ENCODE assay signal across 9 cellular contexts in genomic region chr12:68786929-68787328, GRCh38. TPM values are rescaled to one million over a fixed set of nuclear protein-coding genes. Genes with fewer than 3 reads are reported as not detected.
DNase-seq lines count a peak whose midpoint lies in the region; ATAC-seq and TF ChIP-seq lines count a peak whose summit lies in the region.
"Had no signal": no experiment of that assay in that cellular context is flagged by ENCODE, and none has a peak within 500 bp of the region (broad histone marks: within the 10 kb centered on the region; RNA-seq: fewer than 3 reads in every experiment).

No MANE protein-coding gene starts in this region.

- no peak overlapping the region for H2BK20ac ChIP-seq in H9 (ENCODE audit: low read depth, low read length, poor library complexity, severe bottlenecking)

- TF ChIP-seq POLR2A in erythroblast (IDR thresholded peaks at IDR 0.05; ENCODE audit: low read length), result no peak
- no peak for TF ChIP-seq POLR2A in stomach (IDR thresholded peaks at IDR 0.05)

- H3K9me2 ChIP-seq in PC-3 (replicated peaks; ENCODE audit: low read length), result no peaks in the 10 kb centered on the region

- H3K36me3 Mint-ChIP-seq in H9 (ENCODE audit: insufficient read depth in 1 of 3, low read depth in 3 of 3), result no peaks in the 10 kb centered on the region

- no peak overlapping the region for H2BK120ac ChIP-seq in H9 (ENCODE audit: low read depth, low read length, poor library complexity, severe bottlenecking)

- H2BK15ac ChIP-seq in H9 (ENCODE audit: low read depth, low read length), result no peak overlapping the region

- H4K20me1 ChIP-seq in H9 (ENCODE audit: control insufficient read depth, insufficient read depth, insufficient read length) (no peaks in the 10 kb centered on the region), PC-3 (ENCODE audit: low read length) (no peaks in the 10 kb centered on the region)

- H3K4me1 Mint-ChIP-seq in H9, result peaks cover 4 to 9% of the 10 kb centered on the region in 2 experiments; a peak in 3 of 4 replicates

- H3T11ph ChIP-seq in H9 (ENCODE audit: low read length), result no peak overlapping the region

- H3K23me2 ChIP-seq in H9 (ENCODE audit: insufficient read length, low read depth, low read length, poor library complexity, severe bottlenecking), result no peaks in the 10 kb centered on the region

- H3F3A ChIP-seq in PC-3 (ENCODE audit: low read length, unreplicated experiment), result no peaks in the 10 kb centered on the region

- H4K8ac ChIP-seq in H9 (replicated peaks; ENCODE audit: insufficient read length, low read depth, low read length), result no peak overlapping the region

- no peak overlapping the region for H3K23ac ChIP-seq in H9 (ENCODE audit: insufficient read length, low read depth, low read length)

- no peak overlapping the region for H3K4me3 Mint-ChIP-seq in H9

- CTCF ChIA-PET in PC-3 (lab: Charles Lee), result no interaction called here

- H3K4me3 ChIP-seq in PC-3 (ENCODE audit: low read length) (no peak overlapping the region), stomach (no peak overlapping the region)

- no peak overlapping the region for H2BK12ac ChIP-seq in H9 (ENCODE audit: insufficient read length, low read depth, low read length)

- H3K9ac ChIP-seq in H9 (ENCODE audit: extremely low read depth, insufficient read length, low read length) (no peak overlapping the region), PC-3 (ENCODE audit: low read length) (no peak overlapping the region)

- H2AFZ ChIP-seq in H9 (ENCODE audit: low read length), result no peak overlapping the region
- no peak overlapping the region for H2AFZ ChIP-seq in PC-3 (ENCODE audit: low read length)

- no peaks in the 10 kb centered on the region for H3K9me3 Mint-ChIP-seq in H9

- H3K27ac ChIP-seq in H9 (ENCODE audit: insufficient read length, low read depth, low read length), result no peak overlapping the region
- no peak overlapping the region for H3K27ac ChIP-seq in PC-3 (ENCODE audit: low read length)
- H3K27ac ChIP-seq in stomach, result peak overlapping the region in 4 of 5 donors; percentile 32 to 83 (median 58)

- no peak overlapping the region for H3K4ac ChIP-seq in H9 (ENCODE audit: low read depth, low read length)

- no peak overlapping the region for H3K56ac ChIP-seq in H9 (ENCODE audit: insufficient read length, low read depth, low read length)

- intact Hi-C loops in PC-3 (cut with micrococcal nuclease) (no loop called here), stomach (cut with DNase I; ENCODE audit: low total_unique reads) (no loop called here)

- no TSS peak for BruUV-seq in PC-3 (replicated peaks; lab: Mats Ljungman, UMichigan)

- H2AK5ac ChIP-seq in H9 (ENCODE audit: insufficient read length, low read length), result no peak overlapping the region

- no peak for TF ChIP-seq EP300 in stomach (IDR thresholded peaks at IDR 0.05)

- POLR2A ChIA-PET in PC-3 (lab: Charles Lee; ENCODE audit: unreplicated experiment), result interaction anchor here (0.7 to 0.9 kb wide), 2 partner anchors 51 to 74 kb away, joined by 8 to 15 read pairs; no protein-coding TSS in a partner anchor

- no peak overlapping the region for H4K91ac ChIP-seq in H9 (ENCODE audit: insufficient read length, low read depth, low read length)

- H3K79me1 ChIP-seq in H9 (ENCODE audit: insufficient read depth, low read depth, low read length, poor library complexity, severe bottlenecking), result no peaks in the 10 kb centered on the region

- no CpG with 5 or more reads among the region's 2 CpGs for WGBS in H9 (ENCODE audit: extremely low coverage, insufficient read length, low lambda C conversion rate)
- 41 to 75% (median 53%) methylated on average over 2 of the region's 2 CpGs for WGBS in stomach, 5 donors

- no peaks in the 10 kb centered on the region for H3K9me3 ChIP-seq in H9 (ENCODE audit: control insufficient read depth, low read depth, low read length)
- no peaks in the 10 kb centered on the region for H3K9me3 ChIP-seq in PC-3 (ENCODE audit: low read length)
- H3K9me3 ChIP-seq in stomach, result no peaks in the 10 kb centered on the region

- DNase-seq in H9 (no peak), PC-3 (no peak), erythroblast (lab: John Stamatoyannopoulos, UW) (peak; percentile 22 to 26), stomach (no peak), GM19238 (ENCODE audit: insufficient read length, low spot score) (no peak), SHP77 (lab: John Stamatoyannopoulos, UW) (no peak), NCI-H2227 (lab: John Stamatoyannopoulos, UW; ENCODE audit: unreplicated experiment) (no peak)
- DNase-seq: NCI-H510A treated with DMSO at 0.1 percent for 48 hours had no signal

- no peaks in the 10 kb centered on the region for H3K79me2 ChIP-seq in H9 (ENCODE audit: insufficient read depth, low read length)
- H3K79me2 ChIP-seq in PC-3 (ENCODE audit: low read length), result no peaks in the 10 kb centered on the region

- H2BK5ac ChIP-seq in H9 (ENCODE audit: insufficient read length, low read length), result no peak overlapping the region

- H3K4me1 ChIP-seq in H9 (ENCODE audit: insufficient read depth, low read length) (no peaks in the 10 kb centered on the region), PC-3 (ENCODE audit: insufficient read depth, low read length) (no peaks in the 10 kb centered on the region), stomach (peaks cover 0 to 53% (median 9%) of the 10 kb centered on the region in 4 donors)

- H3K27ac Mint-ChIP-seq in H9, result no peak overlapping the region; a peak in 1 of 7 replicates

- no peaks in the 10 kb centered on the region for H3K27me3 ChIP-seq in H9 (ENCODE audit: insufficient read depth, low read length)
- no peaks in the 10 kb centered on the region for H3K27me3 ChIP-seq in PC-3 (ENCODE audit: low read length)
- no peaks in the 10 kb centered on the region for H3K27me3 ChIP-seq in stomach

- H3K18ac ChIP-seq in H9 (ENCODE audit: insufficient read length, low read depth, low read length), result no peak overlapping the region

- H3K4me2 ChIP-seq in H9 (ENCODE audit: insufficient read depth, insufficient read length, low read length) (no peak overlapping the region), PC-3 (ENCODE audit: low read length) (no peak overlapping the region)

- peak; percentile 27; the same call in 1 of the 3 replicates for TF ChIP-seq CTCF in H9 (conservative IDR thresholded peaks at IDR 0.05)
- peak; percentile 32; the same call in 1 of the 2 replicates for TF ChIP-seq CTCF in PC-3 (conservative IDR thresholded peaks at IDR 0.05; ENCODE audit: low read depth, low read length)
- peak in 1 of 7 experiments; percentile 9 for TF ChIP-seq CTCF in stomach (IDR thresholded peaks at IDR 0.05)

- H3K27me3 Mint-ChIP-seq in H9 (ENCODE audit: low read depth), result no peaks in the 10 kb centered on the region; the same call in 1 of the 2 replicates

- H3K36me3 ChIP-seq in PC-3 (ENCODE audit: low read depth, low read length) (no peaks in the 10 kb centered on the region), stomach (no peaks in the 10 kb centered on the region)

- ATAC-seq in PC-3 (no peak), GM21367 (IDR thresholded peaks at IDR 0.05; ENCODE audit: unreplicated experiment) (no peak)

- no peak overlapping the region for H3K14ac ChIP-seq in H9 (ENCODE audit: insufficient read depth, low read length)

- no peak overlapping the region for H4K5ac ChIP-seq in H9 (ENCODE audit: insufficient read length, low read depth, low read length)

RNA-seq across cellular contexts. Expression of gene MDM2, which starts 21.0 kb away (rescaled TPM):
- total RNA-seq in H9 (2021) (159 and 162 TPM in 2 replicates), PC-3 (2014; rRNA removed) (43.0 and 86.4 TPM in 2 replicates), stomach (100 to 1,000 TPM in 3 of 5 donors, 10 to 100 TPM in 2; 42.4 to 151 (median 132) TPM)
- 10 to 100 TPM; 16.8 to 74.4 (median 23.8) TPM for polyA plus RNA-seq in stomach

RNA-seq across cellular contexts. Expression of gene SLC35E3, which starts 41.0 kb away (rescaled TPM):
- total RNA-seq in H9 (2021) (17.2 and 17.9 TPM in 2 replicates), PC-3 (2014; rRNA removed) (2.2 and 2.6 TPM in 2 replicates), stomach (1 to 10 TPM in 3 of 5 donors, under 1 TPM in 2; under 0.01 to 5.9 (median 1.2) TPM)
- polyA plus RNA-seq in stomach, result 1 to 10 TPM; 2.1 to 5.0 (median 2.6) TPM

Comparison
In these comparisons a context has a peak if more than half of its experiments do, and no peak if none do; other contexts are left out.
1. DNase-seq: peak in erythroblast (2 of 2); none in H9 (single experiment), PC-3 (single experiment), stomach (single experiment), GM19238 (single experiment), SHP77 (0 of 2) and NCI-H2227 (single experiment).
2. H3K27ac ChIP-seq: peak in stomach (4 of 5); none in H9 (single experiment) and PC-3 (single experiment).